In the genomic region with DNA sequence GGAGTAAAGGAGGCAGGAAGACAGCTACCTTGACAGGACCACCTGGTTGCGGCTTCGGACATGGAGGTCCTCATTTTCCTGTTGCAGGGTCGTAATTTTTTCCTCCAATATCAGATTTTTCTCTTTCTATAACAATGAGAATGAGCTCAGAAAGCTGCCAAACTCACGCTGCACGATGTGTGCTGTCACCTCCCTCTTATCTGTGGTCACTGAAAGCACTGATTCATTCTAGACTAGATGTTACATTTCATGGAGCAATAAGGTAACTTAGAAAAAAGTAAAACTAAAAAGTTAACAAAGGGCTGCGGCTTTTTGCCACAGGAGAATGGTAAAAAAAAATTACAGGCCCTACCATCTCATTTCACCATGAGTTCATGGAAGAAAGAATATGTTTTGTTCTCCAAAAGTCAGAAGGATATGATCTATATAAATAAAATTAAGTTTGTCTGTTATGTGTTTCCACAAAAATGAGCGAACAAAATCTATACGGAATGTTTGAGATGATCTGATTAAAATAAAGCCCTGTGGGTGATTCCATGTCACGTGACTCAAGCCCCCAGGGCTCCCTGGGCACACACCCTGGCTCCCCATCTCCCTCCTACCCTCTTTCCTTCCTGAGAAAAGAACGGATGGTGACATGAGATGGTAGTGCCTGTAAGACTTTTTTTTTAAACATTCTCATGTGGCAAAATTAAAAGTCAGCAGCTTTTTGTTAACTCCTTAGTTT, we compare ENCODE assay signal across 15 cellular contexts. TPM values are rescaled to one million over a fixed set of nuclear protein-coding genes. Genes with fewer than 3 reads are reported as not detected.
DNase-seq lines count a peak whose midpoint lies in the region; ATAC-seq and TF ChIP-seq lines count a peak whose summit lies in the region.
"Had no signal": no experiment of that assay in that cellular context is flagged by ENCODE, and none has a peak within 500 bp of the region (broad histone marks: within the 10 kb centered on the region; RNA-seq: fewer than 3 reads in every experiment).

No MANE protein-coding gene starts in this region.

- peaks cover 82% of the 10 kb centered on the region for H3K36me3 Mint-ChIP-seq in activated T-cell treated with anti-CD3 and anti-CD28 coated beads, Interleukin-2, amount 50 U/mL, for 24 hours (ENCODE audit: low read depth)
- peaks cover 38% of the 10 kb centered on the region for H3K36me3 Mint-ChIP-seq in activated T-cell treated with anti-CD3 and anti-CD28 coated beads, Interleukin-2, amount 50 U/mL, for 4 hours (ENCODE audit: insufficient read depth)
- H3K36me3 Mint-ChIP-seq in T-helper 17 cell (ENCODE audit: low read depth) (peaks cover 17% of the 10 kb centered on the region), neural progenitor cell (no peaks in the 10 kb centered on the region)
- peaks cover 27% of the 10 kb centered on the region for H3K36me3 Mint-ChIP-seq in activated CD4-positive, alpha-beta memory T cell treated with anti-CD3 and anti-CD28 coated beads for 36 hours

- peak overlapping the region; percentile 50 for H3K27ac Mint-ChIP-seq in activated T-cell treated with anti-CD3 and anti-CD28 coated beads, Interleukin-2, amount 50 U/mL, for 24 hours
- H3K27ac Mint-ChIP-seq in T-helper 17 cell (peak overlapping the region; percentile 54), neural progenitor cell (no peak overlapping the region)
- H3K27ac Mint-ChIP-seq in activated CD4-positive, alpha-beta memory T cell treated with anti-CD3 and anti-CD28 coated beads for 36 hours: no peak overlapping the region

- H3F3A ChIP-seq in neural progenitor cell (ENCODE audit: low read depth): no peaks in the 10 kb centered on the region

- ATAC-seq in activated T-cell treated with anti-CD3 and anti-CD28 coated beads, Interleukin-2, amount 50 U/mL, for 4 hours: no peak
- ATAC-seq in T-helper 17 cell: no peak
- ATAC-seq in foreskin keratinocyte: no peak
- ATAC-seq in GM19328 (IDR thresholded peaks at IDR 0.05; ENCODE audit: unreplicated experiment): no peak
- ATAC-seq: GM12878 had no signal

- H3K27ac ChIP-seq in foreskin keratinocyte: peak overlapping the region; percentile 63
- H3K27ac ChIP-seq in testis: peak overlapping the region; percentile 28 to 71
- no peak overlapping the region for H3K27ac ChIP-seq in neural progenitor cell

- H3K4me1 Mint-ChIP-seq in activated T-cell treated with anti-CD3 and anti-CD28 coated beads, Interleukin-2, amount 50 U/mL, for 24 hours (ENCODE audit: low read depth): peaks cover 19% of the 10 kb centered on the region
- peaks cover 8% of the 10 kb centered on the region for H3K4me1 Mint-ChIP-seq in activated T-cell treated with anti-CD3 and anti-CD28 coated beads, Interleukin-2, amount 50 U/mL, for 4 hours (ENCODE audit: low read depth)
- H3K4me1 Mint-ChIP-seq in T-helper 17 cell (peaks cover 10% of the 10 kb centered on the region), neural progenitor cell (no peaks in the 10 kb centered on the region)
- H3K4me1 Mint-ChIP-seq in activated CD4-positive, alpha-beta memory T cell treated with anti-CD3 and anti-CD28 coated beads for 36 hours (ENCODE audit: low read depth): peaks cover 8% of the 10 kb centered on the region

- no peaks in the 10 kb centered on the region for H4K20me1 ChIP-seq in neural progenitor cell (ENCODE audit: low read depth)

- 74 to 82% methylated on average over 10 of the region's 10 CpGs for WGBS in testis, 2 donors

- no peak overlapping the region for H2AFZ ChIP-seq in neural progenitor cell (replicated peaks)

- peaks cover 6% of the 10 kb centered on the region for H3K9me3 Mint-ChIP-seq in activated T-cell treated with anti-CD3 and anti-CD28 coated beads, Interleukin-2, amount 50 U/mL, for 24 hours
- peaks cover 8% of the 10 kb centered on the region for H3K9me3 Mint-ChIP-seq in activated T-cell treated with anti-CD3 and anti-CD28 coated beads, Interleukin-2, amount 50 U/mL, for 4 hours
- H3K9me3 Mint-ChIP-seq in neural progenitor cell: peaks cover 4% of the 10 kb centered on the region
- peaks cover 9% of the 10 kb centered on the region for H3K9me3 Mint-ChIP-seq in activated CD4-positive, alpha-beta memory T cell treated with anti-CD3 and anti-CD28 coated beads for 36 hours

- H3K27me3 ChIP-seq in foreskin keratinocyte (no peaks in the 10 kb centered on the region), testis (no peaks in the 10 kb centered on the region), neural progenitor cell (no peaks in the 10 kb centered on the region)

- intact Hi-C loops in testis (cut with DNase I; ENCODE audit: low total_unique reads): no loop called here
- intact Hi-C loops in activated CD4-positive, alpha-beta memory T cell treated with anti-CD3 and anti-CD28 coated beads for 36 hours (cut with micrococcal nuclease): no loop called here

- H3K4me2 ChIP-seq in neural progenitor cell: no peak overlapping the region

- H3K36me3 ChIP-seq in testis (ENCODE audit: low read depth, missing control alignments) (no peaks in the 10 kb centered on the region), neural progenitor cell (no peaks in the 10 kb centered on the region)

- H3K79me2 ChIP-seq in neural progenitor cell (ENCODE audit: low read depth): no peaks in the 10 kb centered on the region

- peak; percentile 7 for DNase-seq in activated T-cell treated with anti-CD3 and anti-CD28 coated beads, Interleukin-2, amount 50 U/mL, for 24 hours
- no peak for DNase-seq in activated T-cell treated with anti-CD3 and anti-CD28 coated beads, Interleukin-2, amount 50 U/mL, for 4 hours
- DNase-seq in T-helper 17 cell (no peak), foreskin keratinocyte (no peak), testis (peak; percentile 40), neural progenitor cell (ENCODE audit: low spot score) (no peak)
- DNase-seq in activated CD4-positive, alpha-beta memory T cell treated with anti-CD3 and anti-CD28 coated beads for 36 hours: no peak
- DNase-seq: Calu3, GOT3, NCI-H1048, NCI-H345, NCI-H526 treated with DMSO at 0.1 percent for 48 hours had no signal

- H3K4me3 ChIP-seq in testis (no peak overlapping the region), neural progenitor cell (no peak overlapping the region)
- H3K4me3 ChIP-seq: GM12878 had no signal

- H3K4me1 ChIP-seq in foreskin keratinocyte (peaks cover 4% of the 10 kb centered on the region), testis (no peaks in the 10 kb centered on the region), neural progenitor cell (no peaks in the 10 kb centered on the region)

- H3K4me3 Mint-ChIP-seq in activated T-cell treated with anti-CD3 and anti-CD28 coated beads, Interleukin-2, amount 50 U/mL, for 24 hours: no peak overlapping the region
- H3K4me3 Mint-ChIP-seq in activated T-cell treated with anti-CD3 and anti-CD28 coated beads, Interleukin-2, amount 50 U/mL, for 4 hours: no peak overlapping the region
- H3K4me3 Mint-ChIP-seq in T-helper 17 cell: no peak overlapping the region
- H3K4me3 Mint-ChIP-seq in neural progenitor cell: no peak overlapping the region
- H3K4me3 Mint-ChIP-seq in activated CD4-positive, alpha-beta memory T cell treated with anti-CD3 and anti-CD28 coated beads for 36 hours: no peak overlapping the region
- H3K4me3 Mint-ChIP-seq: CD14-positive monocyte had no signal

- no peak for TF ChIP-seq CTCF in foreskin keratinocyte (conservative IDR thresholded peaks at IDR 0.05)
- no peak for TF ChIP-seq CTCF in testis (IDR thresholded peaks at IDR 0.05)
- TF ChIP-seq CTCF in neural progenitor cell (IDR thresholded peaks at IDR 0.05): no peak

- POLR2A ChIA-PET in activated CD4-positive, alpha-beta memory T cell treated with anti-CD3 and anti-CD28 coated beads for 36 hours (lab: Charles Lee): no interaction called here

- CTCF ChIA-PET in activated CD4-positive, alpha-beta memory T cell treated with anti-CD3 and anti-CD28 coated beads for 36 hours (lab: Charles Lee): interaction anchor here (1.1 to 2.0 kb wide), 3 partner anchors 20 to 59 kb away, joined by 5 to 9 read pairs (median 6); no protein-coding TSS in a partner anchor

- no peak for TF ChIP-seq POLR2A in testis (IDR thresholded peaks at IDR 0.05)

- no peaks in the 10 kb centered on the region for H3K27me3 Mint-ChIP-seq in activated T-cell treated with anti-CD3 and anti-CD28 coated beads, Interleukin-2, amount 50 U/mL, for 24 hours
- H3K27me3 Mint-ChIP-seq in activated T-cell treated with anti-CD3 and anti-CD28 coated beads, Interleukin-2, amount 50 U/mL, for 4 hours (ENCODE audit: low read depth): no peaks in the 10 kb centered on the region
- H3K27me3 Mint-ChIP-seq in T-helper 17 cell: no peaks in the 10 kb centered on the region
- peaks cover 5% of the 10 kb centered on the region for H3K27me3 Mint-ChIP-seq in neural progenitor cell (ENCODE audit: insufficient read depth, low read depth)
- H3K27me3 Mint-ChIP-seq in activated CD4-positive, alpha-beta memory T cell treated with anti-CD3 and anti-CD28 coated beads for 36 hours: no peaks in the 10 kb centered on the region

- H3K9me3 ChIP-seq in T-helper 17 cell (ENCODE audit: control insufficient read depth, low read length, poor library complexity, severe bottlenecking) (no peaks in the 10 kb centered on the region), testis (no peaks in the 10 kb centered on the region), neural progenitor cell (ENCODE audit: low read depth) (no peaks in the 10 kb centered on the region)

- H3K9ac ChIP-seq in neural progenitor cell: no peak overlapping the region

RNA-seq across cellular contexts. Expression of gene ANXA6, which starts 26.9 kb away (rescaled TPM):
- total RNA-seq in activated T-cell treated with anti-CD3 and anti-CD28 coated beads, Interleukin-2, amount 50 U/mL, for 4 hours: 100 to 1,000 TPM; 102 to 156 (median 128) TPM
- 100 to 1,000 TPM; 258 to 307 TPM for total RNA-seq in T-helper 17 cell
- 50.6 and 73.9 TPM in 2 replicates for total RNA-seq in foreskin keratinocyte
- 42.5 and 60.6 TPM in 2 replicates for polyA plus RNA-seq in foreskin keratinocyte
- total RNA-seq in testis: 100 to 1,000 TPM; 116 to 180 TPM
- 152 TPM for polyA plus RNA-seq in testis (ENCODE audit: insufficient read depth, low read depth, low replicate concordance)
- 95.0 and 97.6 TPM in 2 replicates for total RNA-seq in neural progenitor cell (ENCODE audit: low replicate concordance)
- total RNA-seq in activated CD4-positive, alpha-beta memory T cell treated with anti-CD3 and anti-CD28 coated beads for 36 hours: 100 to 1,000 TPM; 430 to 443 TPM

RNA-seq across cellular contexts. Expression of gene CCDC69, which starts 39.4 kb away (rescaled TPM):
- 10 to 100 TPM; 20.0 to 23.0 (median 21.2) TPM for total RNA-seq in activated T-cell treated with anti-CD3 and anti-CD28 coated beads, Interleukin-2, amount 50 U/mL, for 4 hours
- total RNA-seq in T-helper 17 cell (10 to 100 TPM; 74.7 to 82.5 TPM), foreskin keratinocyte (4.3 and 6.1 TPM in 2 replicates), testis (10 to 100 TPM; 37.6 to 65.3 TPM), neural progenitor cell (ENCODE audit: low replicate concordance) (0.03 and 0.07 TPM in 2 replicates)
- polyA plus RNA-seq in foreskin keratinocyte (3.5 and 4.2 TPM in 2 replicates), testis (ENCODE audit: insufficient read depth, low read depth, low replicate concordance) (40.8 TPM)
- total RNA-seq in activated CD4-positive, alpha-beta memory T cell treated with anti-CD3 and anti-CD28 coated beads for 36 hours: 10 to 100 TPM; 24.6 to 27.6 TPM

Comparison
In these comparisons a context has a peak if more than half of its experiments do, and no peak if none do; other contexts are left out.
1. DNase-seq: peak in activated T-cell treated with anti-CD3 and anti-CD28 coated beads, Interleukin-2, amount 50 U/mL, for 24 hours (single experiment) and testis (single experiment); none in activated T-cell treated with anti-CD3 and anti-CD28 coated beads, Interleukin-2, amount 50 U/mL, for 4 hours (single experiment), T-helper 17 cell (0 of 3), foreskin keratinocyte (0 of 2), neural progenitor cell (single experiment) and activated CD4-positive, alpha-beta memory T cell treated with anti-CD3 and anti-CD28 coated beads for 36 hours (single experiment).
2. H3K27ac Mint-ChIP-seq: peak in activated T-cell treated with anti-CD3 and anti-CD28 coated beads, Interleukin-2, amount 50 U/mL, for 24 hours (single experiment) and T-helper 17 cell (single experiment); none in neural progenitor cell (single experiment) and activated CD4-positive, alpha-beta memory T cell treated with anti-CD3 and anti-CD28 coated beads for 36 hours (single experiment).